In the genomic region with DNA sequence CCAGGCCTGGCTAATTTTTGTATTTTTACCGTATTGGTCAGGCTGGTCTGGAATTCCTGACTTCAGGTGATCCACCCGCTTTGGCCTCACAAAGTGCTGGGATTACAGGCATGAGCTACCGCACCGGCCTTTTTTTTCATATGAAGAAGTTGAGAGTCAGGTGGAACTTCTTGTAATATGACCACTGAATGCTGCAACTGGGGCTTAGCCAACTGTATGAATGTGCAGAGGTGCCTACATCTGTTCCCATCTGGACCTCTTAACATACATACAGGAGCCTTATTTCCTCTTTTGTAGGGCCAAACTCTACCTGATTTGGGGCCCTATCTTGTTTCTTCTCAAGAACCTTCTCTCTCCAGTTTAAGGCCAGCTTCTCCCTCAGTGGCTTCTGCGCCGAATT, we compare ENCODE assay signal across 20 cellular contexts.
"Had no signal": no experiment of that assay in that cellular context is flagged by ENCODE, and none has a peak within 500 bp of the region (broad histone marks: within the 10 kb centered on the region; RNA-seq: fewer than 3 reads in every experiment).

No MANE protein-coding gene starts in this region.

- H3K4me1 Mint-ChIP-seq: naive thymus-derived CD4-positive, alpha-beta T cell; stimulated activated memory B cell treated with anti-CD40 and anti-IgM and Interleukin-4, amounts not matched to agents 10 μg/mL and 1 μg/mL and 100 μg/mL, for 72 hours had no signal

- H3K4me3 Mint-ChIP-seq: effector memory CD8-positive, alpha-beta T cell; naive thymus-derived CD4-positive, alpha-beta T cell; nephron progenitor cell; stimulated activated memory B cell treated with anti-CD40 and anti-IgM and Interleukin-4, amounts not matched to agents 10 μg/mL and 1 μg/mL and 100 μg/mL, for 72 hours; stimulated activated naive CD8-positive, alpha-beta T cell treated with anti-CD3 and anti-CD28 coated beads, Interleukin-15, Interleukin-2, amounts not matched to agents 100 ng/mL and 50 ng/mL, for 24 hours had no signal

- H3K4me3 ChIP-seq: esophagus squamous epithelium, gastroesophageal sphincter, psoas muscle, right lobe of liver, tibial nerve, upper lobe of right lung, vagina had no signal

- H3K9me3 ChIP-seq: esophagus squamous epithelium, gastroesophageal sphincter, neutrophil, psoas muscle, right lobe of liver, tibial nerve, upper lobe of right lung, vagina had no signal

- H3K9me3 Mint-ChIP-seq: effector memory CD8-positive, alpha-beta T cell; nephron progenitor cell; stimulated activated memory B cell treated with anti-CD40 and anti-IgM and Interleukin-4, amounts not matched to agents 10 μg/mL and 1 μg/mL and 100 μg/mL, for 72 hours; stimulated activated naive CD8-positive, alpha-beta T cell treated with anti-CD3 and anti-CD28 coated beads, Interleukin-15, Interleukin-2, amounts not matched to agents 100 ng/mL and 50 ng/mL, for 24 hours had no signal

- H3K27me3 ChIP-seq: esophagus squamous epithelium, gastroesophageal sphincter, neutrophil, right lobe of liver, tibial nerve, upper lobe of right lung, vagina had no signal

- ATAC-seq: effector memory CD8-positive, alpha-beta T cell; gastroesophageal sphincter; naive thymus-derived CD4-positive, alpha-beta T cell; psoas muscle; stimulated activated memory B cell treated with anti-CD40 and anti-IgM and Interleukin-4, amounts not matched to agents 10 μg/mL and 1 μg/mL and 100 μg/mL, for 72 hours; upper lobe of right lung had no signal

- H3K27ac Mint-ChIP-seq: nephron progenitor cell; stimulated activated memory B cell treated with anti-CD40 and anti-IgM and Interleukin-4, amounts not matched to agents 10 μg/mL and 1 μg/mL and 100 μg/mL, for 72 hours; stimulated activated naive CD8-positive, alpha-beta T cell treated with anti-CD3 and anti-CD28 coated beads, Interleukin-15, Interleukin-2, amounts not matched to agents 100 ng/mL and 50 ng/mL, for 24 hours had no signal

- H3K36me3 ChIP-seq: neutrophil, right lobe of liver, vagina had no signal

- H3K4me1 ChIP-seq: gastroesophageal sphincter, psoas muscle, upper lobe of right lung had no signal

- H3K27ac ChIP-seq: esophagus squamous epithelium, gastroesophageal sphincter, neutrophil, psoas muscle, right lobe of liver, tibial nerve, upper lobe of right lung, vagina had no signal

- DNase-seq: effector memory CD8-positive, alpha-beta T cell; esophagus squamous epithelium; foreskin fibroblast; glutamatergic neuron; islet precursor cell; mammary epithelial cell; naive thymus-derived CD4-positive, alpha-beta T cell; nephron progenitor cell; psoas muscle; retina; stimulated activated CD4-positive, alpha-beta T cell treated with anti-CD3 and anti-CD28 coated beads, Interleukin-4, amount 100 ng/mL, for 1 hour; stimulated activated CD8-positive, alpha-beta memory T cell treated with anti-CD3 and anti-CD28 coated beads, Interleukin-4, amount 100 ng/mL, for 48 hours; upper lobe of right lung had no signal
